7 cellular contexts compared by ENCODE assay signal in the genomic region with DNA sequence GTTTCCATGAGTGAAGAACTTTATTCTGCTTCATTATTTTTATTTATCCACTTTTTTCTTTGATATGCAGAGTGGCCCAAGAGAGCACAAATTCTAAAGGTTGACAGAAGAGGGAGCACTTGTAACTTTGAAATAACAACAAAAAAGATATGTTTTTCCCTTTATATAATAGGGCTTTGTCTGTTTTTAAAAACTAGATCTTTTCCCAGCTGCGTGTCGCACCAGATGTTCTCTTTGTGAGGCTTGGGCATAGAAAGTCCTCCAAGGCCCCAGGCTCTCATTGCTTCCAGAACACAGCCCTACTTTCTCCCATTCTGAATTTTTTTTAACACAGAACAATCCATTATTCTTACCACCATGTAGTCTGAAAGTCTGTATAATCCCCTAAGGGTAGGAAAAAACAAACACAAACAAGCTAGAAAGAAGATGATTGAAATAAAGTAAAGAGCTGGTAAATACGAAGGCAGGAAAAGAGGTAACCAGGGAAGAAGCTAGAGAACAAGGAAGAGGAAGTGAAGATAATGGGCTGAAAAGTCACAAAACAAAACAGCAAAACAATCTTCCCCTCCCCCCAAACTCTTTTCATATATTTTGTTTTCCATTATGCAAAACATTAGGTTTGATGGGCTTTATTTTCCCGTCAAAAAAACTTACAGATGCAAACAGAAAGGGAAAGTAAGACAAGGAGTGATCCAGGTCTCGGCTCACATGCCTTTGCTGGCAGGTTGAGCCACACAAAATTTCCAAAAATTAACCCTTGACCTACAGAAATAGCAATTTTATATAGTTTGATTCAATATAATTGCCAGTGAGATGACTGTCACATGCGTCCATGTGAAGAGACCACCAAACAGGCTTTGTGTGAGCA.
DNase-seq lines count a peak whose midpoint lies in the region; ATAC-seq, FAIRE-seq and TF ChIP-seq lines count a peak whose summit lies in the region.

No MANE protein-coding gene starts in this region.

- H3K27me3 Mint-ChIP-seq in naive thymus-derived CD4-positive, alpha-beta T cell, result peaks cover 16 to 37% (median 18%) of the 10 kb centered on the region in 5 donors

- no peaks in the 10 kb centered on the region for H3F3A ChIP-seq in OCI-LY1 (ENCODE audit: insufficient read depth, low read length)

- peak overlapping the region in 4 of 9 donors; percentile 5 to 69 (median 42) for H3K27ac Mint-ChIP-seq in naive thymus-derived CD4-positive, alpha-beta T cell

- no peak overlapping the region for H3K27ac ChIP-seq in OCI-LY1 (ENCODE audit: low read depth, low read length, poor library complexity, severe bottlenecking)
- H3K27ac ChIP-seq in naive thymus-derived CD4-positive, alpha-beta T cell (ENCODE audit: low read depth, low read length), result no peak overlapping the region

- ATAC-seq in GM18511 (IDR thresholded peaks at IDR 0.05; ENCODE audit: unreplicated experiment) (peak; percentile 56), HG02610 (IDR thresholded peaks at IDR 0.05; ENCODE audit: unreplicated experiment) (no peak)
- no peak for ATAC-seq in naive thymus-derived CD4-positive, alpha-beta T cell

- H3K36me3 ChIP-seq in OCI-LY1 (ENCODE audit: insufficient read depth, low read length), result no peaks in the 10 kb centered on the region
- no peaks in the 10 kb centered on the region for H3K36me3 ChIP-seq in naive thymus-derived CD4-positive, alpha-beta T cell (ENCODE audit: control insufficient read depth in 2 of 3, insufficient read depth in 3 of 3, low read length in 3 of 3)

- no peaks in the 10 kb centered on the region for H4K20me1 ChIP-seq in OCI-LY1 (ENCODE audit: insufficient read depth, low read length)

- DNase-seq in naive thymus-derived CD4-positive, alpha-beta T cell, result no peak
- DNase-seq in SHP77 (lab: John Stamatoyannopoulos, UW), result no peak
- no peak for DNase-seq in NK-92 treated with Interleukin-12 subunit alpha and Interleukin-12 subunit beta, amount 100 ng/mL, for 24 hours (lab: John Stamatoyannopoulos, UW)

- POLR2A ChIA-PET in naive thymus-derived CD4-positive, alpha-beta T cell (lab: Charles Lee), result no interaction called here

- H3K9me3 ChIP-seq in OCI-LY1 (ENCODE audit: low read length), result no peaks in the 10 kb centered on the region
- no peaks in the 10 kb centered on the region for H3K9me3 ChIP-seq in naive thymus-derived CD4-positive, alpha-beta T cell (ENCODE audit: control insufficient read depth in 2 of 3, low read length in 3 of 3)

- H3K9me3 Mint-ChIP-seq in naive thymus-derived CD4-positive, alpha-beta T cell, result peaks cover 0 to 4% (median 0%) of the 10 kb centered on the region in 11 donors

- H3K27me3 ChIP-seq in OCI-LY1 (ENCODE audit: insufficient read depth, low read length), result no peaks in the 10 kb centered on the region
- no peaks in the 10 kb centered on the region for H3K27me3 ChIP-seq in naive thymus-derived CD4-positive, alpha-beta T cell (ENCODE audit: control insufficient read depth in 2 of 2, insufficient read depth in 2 of 2, low read length in 2 of 2)

- H3K79me2 ChIP-seq in OCI-LY1 (ENCODE audit: insufficient read depth, low read length), result no peaks in the 10 kb centered on the region

- 0 out of 2 replicates have a peak overlapping the region, but pooled peaks have one; percentile 1 for H3K4me2 ChIP-seq in OCI-LY1 (ENCODE audit: low read length)

- FAIRE-seq in endometrium (lab: Jason Lieb, UNC), result peak; percentile 74

- intact Hi-C loops in naive thymus-derived CD4-positive, alpha-beta T cell (cut with micrococcal nuclease), result no loop called here

- peak overlapping the region; percentile 16; the same call in 1 of the 2 replicates for H2AFZ ChIP-seq in OCI-LY1 (ENCODE audit: low read length)

- peak overlapping the region in 9 of 10 donors; percentile 0 to 71 (median 30) for H3K4me3 Mint-ChIP-seq in naive thymus-derived CD4-positive, alpha-beta T cell

- CTCF ChIA-PET in naive thymus-derived CD4-positive, alpha-beta T cell (lab: Charles Lee), result no interaction called here

- peaks cover 7% of the 10 kb centered on the region for H3K4me1 ChIP-seq in OCI-LY1 (ENCODE audit: insufficient read depth, low read length, severe bottlenecking)
- no peaks in the 10 kb centered on the region for H3K4me1 ChIP-seq in naive thymus-derived CD4-positive, alpha-beta T cell (ENCODE audit: control insufficient read depth in 2 of 2, insufficient read depth in 2 of 2, low read length in 2 of 2)

- TF ChIP-seq CTCF in OCI-LY1 (IDR thresholded peaks at IDR 0.05; ENCODE audit: low read length), result peak; percentile 26; the same call in 1 of the 2 replicates

- no peaks in the 10 kb centered on the region for H3K9me2 ChIP-seq in OCI-LY1 (ENCODE audit: low read depth, low read length)

- H3K36me3 Mint-ChIP-seq in naive thymus-derived CD4-positive, alpha-beta T cell, result peaks cover 0 to 3% (median 0%) of the 10 kb centered on the region in 5 donors

- H3K4me1 Mint-ChIP-seq in naive thymus-derived CD4-positive, alpha-beta T cell, result peaks cover 4 to 12% (median 5%) of the 10 kb centered on the region in 7 donors

- no peak overlapping the region for H3K4me3 ChIP-seq in OCI-LY1 (ENCODE audit: low read depth, low read length, poor library complexity, severe bottlenecking)
- peak overlapping the region; percentile 9 for H3K4me3 ChIP-seq in naive thymus-derived CD4-positive, alpha-beta T cell (ENCODE audit: low read length)

- no peak overlapping the region for H3K9ac ChIP-seq in OCI-LY1 (ENCODE audit: low read length)
